9 cellular contexts compared by ENCODE assay signal in the genomic region with DNA sequence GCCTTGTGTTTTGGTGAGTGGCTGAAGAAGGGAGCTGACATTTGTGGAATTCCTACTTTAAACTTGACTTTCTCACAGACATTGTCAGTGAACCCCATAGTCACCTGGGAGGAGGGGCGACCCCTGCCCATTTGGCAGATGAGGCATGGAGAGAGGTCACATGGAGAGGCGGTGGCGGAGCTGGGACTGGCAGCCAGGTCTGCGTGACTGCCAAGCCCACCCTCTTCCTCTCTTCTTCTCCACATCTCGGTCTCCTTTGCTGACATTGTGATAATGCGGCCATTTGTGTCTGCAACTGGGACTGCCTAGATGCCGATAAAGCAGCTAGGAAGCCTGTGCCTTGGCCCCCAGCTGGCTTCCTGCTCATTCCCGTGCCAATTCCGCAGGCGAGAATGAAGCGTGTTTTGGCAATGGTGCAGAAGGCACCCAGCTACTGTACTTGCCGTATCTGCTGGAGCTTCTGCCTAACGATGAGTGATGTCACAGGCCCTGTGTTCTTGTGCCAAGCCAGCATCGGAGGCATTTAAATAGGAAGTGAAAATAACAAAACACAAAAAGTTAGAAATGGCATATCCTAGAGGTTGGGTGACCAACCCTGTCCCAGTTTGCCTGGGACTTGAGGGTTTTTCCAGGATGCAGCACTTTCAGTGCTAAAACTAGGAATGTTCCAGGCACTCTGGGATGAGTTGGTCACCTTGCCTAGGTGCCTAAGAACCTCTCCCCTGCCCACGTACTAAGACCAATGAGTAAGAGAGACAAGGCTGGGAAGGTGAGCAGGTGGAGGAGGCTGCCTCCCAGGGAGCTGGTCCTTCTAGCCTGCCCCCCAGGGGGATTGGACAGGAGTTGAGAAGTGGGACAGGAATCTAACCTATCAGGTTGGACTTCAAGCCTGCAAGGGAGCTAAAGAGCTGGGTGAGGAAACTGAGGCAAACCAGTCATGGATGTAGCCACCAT. TPM values are rescaled to one million over a fixed set of nuclear protein-coding genes. Genes with fewer than 3 reads are reported as not detected.
DNase-seq lines count a peak whose midpoint lies in the region; ATAC-seq and TF ChIP-seq lines count a peak whose summit lies in the region.
"Had no signal": no experiment of that assay in that cellular context is flagged by ENCODE, and none has a peak within 500 bp of the region (broad histone marks: within the 10 kb centered on the region; RNA-seq: fewer than 3 reads in every experiment).

No MANE protein-coding gene starts in this region.

- intact Hi-C loops in body of pancreas (cut with DNase I): loop anchor here (5.0 kb wide), 1 partner anchor 42 kb away; no protein-coding TSS in a partner anchor

- H3K36me3 ChIP-seq in BLaER1 treated with 17β-estradiol and CSF1 and Interleukin-3, amounts not matched to agents 10 nM and 100 nM: no peaks in the 10 kb centered on the region
- H3K36me3 ChIP-seq in body of pancreas (replicated peaks in 1 of 2; ENCODE audit: insufficient read depth in 1 of 2, low read depth in 2 of 2): no peaks in the 10 kb centered on the region

- no peaks in the 10 kb centered on the region for H3K27me3 ChIP-seq in BLaER1 treated with 17β-estradiol and CSF1 and Interleukin-3, amounts not matched to agents 10 nM and 100 nM
- no peaks in the 10 kb centered on the region for H3K27me3 ChIP-seq in body of pancreas

- H3K4me1 ChIP-seq in BLaER1 treated with 17β-estradiol and CSF1 and Interleukin-3, amounts not matched to agents 10 nM and 100 nM: peaks cover 39 to 89% (median 75%) of the 10 kb centered on the region in 10 experiments
- peaks cover 61% of the 10 kb centered on the region for H3K4me1 ChIP-seq in body of pancreas

- no peaks in the 10 kb centered on the region for H4K20me1 ChIP-seq in BLaER1 treated with 17β-estradiol and CSF1 and Interleukin-3, amounts not matched to agents 10 nM and 100 nM

- no peak for TF ChIP-seq POLR2A in body of pancreas (IDR thresholded peaks at IDR 0.05)

- peak overlapping the region in 3 of 11 experiments; percentile 21 to 61 (median 38); a peak in 8 of 22 replicates for H3K27ac ChIP-seq in BLaER1 treated with 17β-estradiol and CSF1 and Interleukin-3, amounts not matched to agents 10 nM and 100 nM
- peak overlapping the region; percentile 9 to 72 (median 59) for H3K27ac ChIP-seq in body of pancreas

- 32 to 33% methylated on average over 15 of the region's 15 CpGs for WGBS in body of pancreas, 2 donors

- peak; percentile 55 for ATAC-seq in HG03442 (IDR thresholded peaks at IDR 0.05; ENCODE audit: unreplicated experiment)
- ATAC-seq in body of pancreas: peak; percentile 23
- ATAC-seq in omental fat pad (ENCODE audit: low FRiP score): no peak

- no peaks in the 10 kb centered on the region for H3K9me3 ChIP-seq in BLaER1 treated with 17β-estradiol and CSF1 and Interleukin-3, amounts not matched to agents 10 nM and 100 nM (replicated peaks in 1 of 11)
- H3K9me3 ChIP-seq in body of pancreas: no peaks in the 10 kb centered on the region

- TF ChIP-seq CTCF in body of pancreas (IDR thresholded peaks at IDR 0.05) (no peak), omental fat pad (IDR thresholded peaks at IDR 0.05) (no peak)

- peak overlapping the region; percentile 8 to 74 (median 38); a peak in 19 of 22 replicates for H3K4me2 ChIP-seq in BLaER1 treated with 17β-estradiol and CSF1 and Interleukin-3, amounts not matched to agents 10 nM and 100 nM

- DNase-seq in body of pancreas (peak; percentile 44 to 68 (median 49)), lung microvascular endothelial cell (ENCODE audit: low read depth in 2 of 2) (peak; percentile 29 to 88), omental fat pad (ENCODE audit: low spot score) (no peak), NCI-H1436 treated with DMSO at 0.1 percent for 48 hours (lab: John Stamatoyannopoulos, UW) (no peak), D341Med (ENCODE audit: low spot score) (no peak)
- DNase-seq in activated naive CD4-positive, alpha-beta T cell (lab: John Stamatoyannopoulos, UW): no peak

- no peak overlapping the region for H3K4me3 ChIP-seq in BLaER1 treated with 17β-estradiol and CSF1 and Interleukin-3, amounts not matched to agents 10 nM and 100 nM
- H3K4me3 ChIP-seq in body of pancreas: no peak overlapping the region

- H3K9ac ChIP-seq in BLaER1 treated with 17β-estradiol and CSF1 and Interleukin-3, amounts not matched to agents 10 nM and 100 nM: no peak overlapping the region

RNA-seq across cellular contexts. Expression of a gene that starts 23.6 kb away (rescaled TPM):
- 1 to 10 TPM; 4.4 to 5.3 TPM for total RNA-seq in body of pancreas
- total RNA-seq in lung microvascular endothelial cell: 1.3 and 2.2 TPM in 2 replicates
- total RNA-seq in omental fat pad: 10 to 100 TPM in 2 of 4 donors, 1 to 10 TPM in 2; 6.0 to 62.6 (median 10.8) TPM

RNA-seq across cellular contexts. Expression of a gene that starts 29.5 kb away (rescaled TPM):
- total RNA-seq in body of pancreas: 1 to 10 TPM; 3.3 to 3.9 TPM
- total RNA-seq in lung microvascular endothelial cell: 0.22 and 1.2 TPM in 2 replicates
- 1 to 10 TPM in 2 of 4 donors, under 1 TPM in 2; 0.95 to 1.2 (median 1.0) TPM for total RNA-seq in omental fat pad

RNA-seq across cellular contexts. Expression of a gene that starts 52.7 kb away (rescaled TPM):
- total RNA-seq in body of pancreas (under 1 TPM in 1 of 2 donors, not detected in 1; 0.78 TPM), lung microvascular endothelial cell (not detected in 2 replicates), omental fat pad (under 1 TPM in 1 of 4 donors, not detected in 3; 0.36 TPM)
- total RNA-seq: mononuclear cell had no signal

Comparison
In these comparisons a context has a peak if more than half of its experiments do, and no peak if none do; other contexts are left out.
1. DNase-seq: peak in body of pancreas (4 of 4) and lung microvascular endothelial cell (2 of 2); none in omental fat pad (single experiment), NCI-H1436 treated with DMSO at 0.1 percent for 48 hours (single experiment), D341Med (single experiment) and activated naive CD4-positive, alpha-beta T cell (0 of 4).